8 cellular contexts compared by ENCODE assay signal in genomic region chr1:26288311-26288941, GRCh38. TPM values are rescaled to one million over a fixed set of nuclear protein-coding genes. Genes with fewer than 3 reads are reported as not detected.
DNase-seq lines count a peak whose midpoint lies in the region; ATAC-seq and FAIRE-seq lines count a peak whose summit lies in the region.

No MANE protein-coding gene starts in this region.

- POLR2A ChIA-PET in CD8-positive, alpha-beta memory T cell (lab: Charles Lee): interaction anchor here (0.6 to 10.6 kb wide), 14 partner anchors 9 to 136 kb away, joined by 3 to 287 read pairs (median 4); partner anchors contain the start of genes CD52, SH3BGRL3 and UBXN11

- no peaks in the 10 kb centered on the region for H3K36me3 ChIP-seq in CD8-positive, alpha-beta memory T cell (ENCODE audit: insufficient read depth, low read length)

- H3K27me3 Mint-ChIP-seq in CD8-positive, alpha-beta memory T cell: no peaks in the 10 kb centered on the region
- H3K27me3 Mint-ChIP-seq in activated naive CD4-positive, alpha-beta T cell treated with anti-CD3 and anti-CD28 coated beads, Interleukin-2, amount 50 U/mL, for 24 hours: no peaks in the 10 kb centered on the region

- CTCF ChIA-PET in CD8-positive, alpha-beta memory T cell (lab: Charles Lee): interaction anchor here (0.9 to 21.9 kb wide), 18 partner anchors 9 to 129 kb away, joined by 3 to 840 read pairs (median 7); partner anchors contain the start of genes CD52, CEP85, SH3BGRL3 and UBXN11

- peaks cover 83 to 97% (median 87%) of the 10 kb centered on the region in 3 donors for H3K4me1 Mint-ChIP-seq in CD8-positive, alpha-beta memory T cell
- H3K4me1 Mint-ChIP-seq in activated naive CD4-positive, alpha-beta T cell treated with anti-CD3 and anti-CD28 coated beads, Interleukin-2, amount 50 U/mL, for 24 hours: peaks cover 96% of the 10 kb centered on the region

- ATAC-seq in HG03095 (IDR thresholded peaks at IDR 0.05; ENCODE audit: unreplicated experiment): no peak

- peak overlapping the region; percentile 60 for H3K27ac ChIP-seq in CD8-positive, alpha-beta memory T cell (ENCODE audit: low read depth, low read length)

- H3K9me3 Mint-ChIP-seq in CD8-positive, alpha-beta memory T cell: no peaks in the 10 kb centered on the region
- H3K9me3 Mint-ChIP-seq in activated naive CD4-positive, alpha-beta T cell treated with anti-CD3 and anti-CD28 coated beads, Interleukin-2, amount 50 U/mL, for 24 hours: no peaks in the 10 kb centered on the region

- peak overlapping the region; percentile 43 to 85 (median 77) for H3K4me3 Mint-ChIP-seq in CD8-positive, alpha-beta memory T cell
- H3K4me3 Mint-ChIP-seq in activated naive CD4-positive, alpha-beta T cell treated with anti-CD3 and anti-CD28 coated beads, Interleukin-2, amount 50 U/mL, for 24 hours: peak overlapping the region; percentile 73

- peak overlapping the region; percentile 23 for H3K4me3 ChIP-seq in CD8-positive, alpha-beta memory T cell (ENCODE audit: low read length)

- FAIRE-seq in RCC 7860 (lab: Jason Lieb, UNC): no peak

- no peaks in the 10 kb centered on the region for H3K9me3 ChIP-seq in CD8-positive, alpha-beta memory T cell (ENCODE audit: low read length)

- peak in 2 of 5 donors; percentile 30 to 73 for DNase-seq in CD8-positive, alpha-beta memory T cell
- DNase-seq in RCC 7860 (ENCODE audit: low spot score) (peak; percentile 40), occipital lobe (lab: John Stamatoyannopoulos, UW) (peak; percentile 31), NCI-H2196 (lab: John Stamatoyannopoulos, UW; ENCODE audit: unreplicated experiment) (no peak), ureter (ENCODE audit: low spot score) (no peak), NCI-H526 treated with DMSO at 0.1 percent for 48 hours (lab: John Stamatoyannopoulos, UW) (no peak)

- peaks cover 0 to 11% (median 2%) of the 10 kb centered on the region in 3 donors for H3K36me3 Mint-ChIP-seq in CD8-positive, alpha-beta memory T cell
- H3K36me3 Mint-ChIP-seq in activated naive CD4-positive, alpha-beta T cell treated with anti-CD3 and anti-CD28 coated beads, Interleukin-2, amount 50 U/mL, for 24 hours: peaks cover 4% of the 10 kb centered on the region

- peaks cover 95% of the 10 kb centered on the region for H3K4me1 ChIP-seq in CD8-positive, alpha-beta memory T cell (ENCODE audit: insufficient read depth, low read length)

- peak overlapping the region; percentile 92 to 99 (median 98) for H3K27ac Mint-ChIP-seq in CD8-positive, alpha-beta memory T cell
- peak overlapping the region; percentile 98 for H3K27ac Mint-ChIP-seq in activated naive CD4-positive, alpha-beta T cell treated with anti-CD3 and anti-CD28 coated beads, Interleukin-2, amount 50 U/mL, for 24 hours

- no peaks in the 10 kb centered on the region for H3K27me3 ChIP-seq in CD8-positive, alpha-beta memory T cell (ENCODE audit: insufficient read depth, low read length, poor library complexity, severe bottlenecking)

RNA-seq across cellular contexts. Expression of gene SH3BGRL3, which starts 8.5 kb away (rescaled TPM):
- total RNA-seq in CD8-positive, alpha-beta memory T cell: 100 to 1,000 TPM; 447 to 472 TPM
- polyA plus RNA-seq in CD8-positive, alpha-beta memory T cell: 1,786 TPM
- total RNA-seq in occipital lobe: 8.4 TPM
- total RNA-seq in ureter: 145 TPM

RNA-seq across cellular contexts. Expression of gene UBXN11, which starts 18.0 kb away (rescaled TPM):
- total RNA-seq in CD8-positive, alpha-beta memory T cell: 10 to 100 TPM; 35.2 to 35.8 TPM
- polyA plus RNA-seq in CD8-positive, alpha-beta memory T cell: 14.3 TPM
- 5.0 TPM for total RNA-seq in occipital lobe
- total RNA-seq in ureter: 30.3 TPM

RNA-seq across cellular contexts. Expression of gene CD52, which starts 29.3 kb away (rescaled TPM):
- 100 to 1,000 TPM; 355 to 388 TPM for total RNA-seq in CD8-positive, alpha-beta memory T cell
- polyA plus RNA-seq in CD8-positive, alpha-beta memory T cell: 7,622 TPM
- total RNA-seq in occipital lobe (1.1 TPM), ureter (9.8 TPM)

RNA-seq across cellular contexts. Expression of gene CEP85, which starts 54.4 kb away (rescaled TPM):
- total RNA-seq in CD8-positive, alpha-beta memory T cell: 10 to 100 TPM; 28.8 to 29.7 TPM
- polyA plus RNA-seq in CD8-positive, alpha-beta memory T cell: 7.7 TPM
- total RNA-seq in occipital lobe (11.5 TPM), ureter (13.1 TPM)

Comparison
In these comparisons a context has a peak if more than half of its experiments do, and no peak if none do; other contexts are left out.
1. DNase-seq: peak in RCC 7860 (single experiment) and occipital lobe (single experiment); none in NCI-H2196 (single experiment), ureter (single experiment) and NCI-H526 treated with DMSO at 0.1 percent for 48 hours (single experiment).
2. RNA of gene SH3BGRL3, which starts 8.5 kb away (total RNA-seq): 447 to 472 TPM in CD8-positive, alpha-beta memory T cell and 145 TPM in ureter (single experiment); 8.4 TPM in occipital lobe (single experiment); every median in the first group is over 10 times any median in the second.
3. RNA of gene CD52, which starts 29.3 kb away (total RNA-seq): 355 to 388 TPM in CD8-positive, alpha-beta memory T cell; 9.8 TPM in ureter (single experiment) and 1.1 TPM in occipital lobe (single experiment); every median in the first group is over 10 times any median in the second.